Comparison of ENCODE assay signal across 15 cellular contexts in genomic region chr1:243507001-243507671, GRCh38.
DNase-seq lines count a peak whose midpoint lies in the region; ATAC-seq lines count a peak whose summit lies in the region.
"Had no signal": no experiment of that assay in that cellular context is flagged by ENCODE, and none has a peak within 500 bp of the region (broad histone marks: within the 10 kb centered on the region; RNA-seq: fewer than 3 reads in every experiment).

No MANE protein-coding gene starts in this region.

- H3K36me3 ChIP-seq in CD8-positive, alpha-beta memory T cell (ENCODE audit: insufficient read depth, low read length), result peaks cover 4% of the 10 kb centered on the region
- H3K36me3 ChIP-seq in aorta (ENCODE audit: control insufficient read depth in 1 of 2, insufficient read depth in 2 of 2, low read length in 1 of 2), result peaks cover 6 to 11% of the 10 kb centered on the region in 2 donors

- no peak overlapping the region for H3K4me3 ChIP-seq in CD8-positive, alpha-beta memory T cell (ENCODE audit: low read length)
- H3K4me3 ChIP-seq in aorta (ENCODE audit: low read length in 2 of 2), result no peak overlapping the region
- H3K4me3 ChIP-seq: SK-N-MC, smooth muscle cell, testis had no signal

- POLR2A ChIA-PET in CD8-positive, alpha-beta memory T cell (lab: Charles Lee), result no interaction called here
- POLR2A ChIA-PET in naive thymus-derived CD8-positive, alpha-beta T cell (lab: Charles Lee), result no interaction called here

- peaks cover 28% of the 10 kb centered on the region for H3K4me1 ChIP-seq in CD8-positive, alpha-beta memory T cell (ENCODE audit: insufficient read depth, low read length)
- no peaks in the 10 kb centered on the region for H3K4me1 ChIP-seq in aorta (ENCODE audit: control insufficient read depth in 1 of 2, insufficient read depth in 2 of 2, low read length in 2 of 2)
- H3K4me1 ChIP-seq: testis had no signal

- no peaks in the 10 kb centered on the region for H3K9me3 ChIP-seq in CD8-positive, alpha-beta memory T cell (ENCODE audit: low read length)
- H3K9me3 ChIP-seq in aorta (ENCODE audit: control insufficient read depth, low read length), result no peaks in the 10 kb centered on the region
- H3K9me3 ChIP-seq: testis had no signal

- H3K27ac ChIP-seq in CD8-positive, alpha-beta memory T cell (ENCODE audit: low read depth, low read length), result no peak overlapping the region
- H3K27ac ChIP-seq in caudate nucleus (ENCODE audit: low read depth, low read length), result peak overlapping the region; percentile 58
- H3K27ac ChIP-seq in aorta (ENCODE audit: low read depth in 1 of 2, low read length in 2 of 2), result no peak overlapping the region
- H3K27ac ChIP-seq: SK-N-MC, testis had no signal

- H3K9me3 Mint-ChIP-seq in CD8-positive, alpha-beta memory T cell, result no peaks in the 10 kb centered on the region
- H3K9me3 Mint-ChIP-seq in naive thymus-derived CD8-positive, alpha-beta T cell, result no peaks in the 10 kb centered on the region
- no peaks in the 10 kb centered on the region for H3K9me3 Mint-ChIP-seq in activated T-helper 1 cell treated with anti-CD3 and anti-CD28 coated beads, Interleukin-12 subunit alpha, Interleukin-12 subunit beta, Interleukin-2, Interleukin-4 antibody, amounts not matched to agents 30 ng/mL and 10 ng/mL and 1 ng/mL, durations not matched to agents 14 hours and 24 hours and 36 hours
- no peaks in the 10 kb centered on the region for H3K9me3 Mint-ChIP-seq in activated naive CD4-positive, alpha-beta T cell treated with anti-CD3 and anti-CD28 coated beads, Interleukin-2, amount 10 ng/mL, durations not matched to agents 7 days and 5 days
- H3K9me3 Mint-ChIP-seq: activated T-cell treated with anti-CD3 and anti-CD28 coated beads, Interleukin-2, amount 50 U/mL, for 24 hours; nephron had no signal

- DNase-seq in CD8-positive, alpha-beta memory T cell, result no peak
- peak; percentile 55 for DNase-seq in KBM-7
- peak in 3 of 61 donors; percentile 25 to 31 (median 26) for DNase-seq in caudate nucleus (lab: John Stamatoyannopoulos, UW)
- DNase-seq in naive thymus-derived CD8-positive, alpha-beta T cell, result no peak
- DNase-seq in HPDE6-E6E7 (ENCODE audit: extremely low spot score), result no peak
- no peak for DNase-seq in activated T-helper 1 cell treated with anti-CD3 and anti-CD28 coated beads, Interleukin-12 subunit alpha, Interleukin-12 subunit beta, Interleukin-2, Interleukin-4 antibody, amounts not matched to agents 30 ng/mL and 10 ng/mL and 1 ng/mL, durations not matched to agents 14 hours and 24 hours and 36 hours (ENCODE audit: low spot score)
- DNase-seq in activated naive CD4-positive, alpha-beta T cell treated with anti-CD3 and anti-CD28 coated beads, Interleukin-2, amount 10 ng/mL, durations not matched to agents 7 days and 5 days, result no peak
- no peak for DNase-seq in aorta
- DNase-seq: activated CD4-positive, CD25-positive, alpha-beta regulatory T cell treated with anti-CD3 and anti-CD28 coated beads, Interleukin-2, amount 50 U/mL, for 72 hours; activated T-cell treated with anti-CD3 and anti-CD28 coated beads, Interleukin-2, amount 50 U/mL, for 24 hours; NCI-H2029 treated with DMSO at 0.1 percent for 48 hours; testis had no signal

- H3K4me3 Mint-ChIP-seq in CD8-positive, alpha-beta memory T cell, result peak overlapping the region in 6 of 7 donors; percentile 10 to 80 (median 32)
- peak overlapping the region in 7 of 10 donors; percentile 5 to 80 (median 24) for H3K4me3 Mint-ChIP-seq in naive thymus-derived CD8-positive, alpha-beta T cell
- H3K4me3 Mint-ChIP-seq in activated T-helper 1 cell treated with anti-CD3 and anti-CD28 coated beads, Interleukin-12 subunit alpha, Interleukin-12 subunit beta, Interleukin-2, Interleukin-4 antibody, amounts not matched to agents 30 ng/mL and 10 ng/mL and 1 ng/mL, durations not matched to agents 14 hours and 24 hours and 36 hours, result no peak overlapping the region
- H3K4me3 Mint-ChIP-seq in activated naive CD4-positive, alpha-beta T cell treated with anti-CD3 and anti-CD28 coated beads, Interleukin-2, amount 10 ng/mL, durations not matched to agents 7 days and 5 days, result no peak overlapping the region
- H3K4me3 Mint-ChIP-seq: activated T-cell treated with anti-CD3 and anti-CD28 coated beads, Interleukin-2, amount 50 U/mL, for 24 hours; nephron had no signal

- in situ Hi-C loops in KBM-7 (cut with MboI; ENCODE audit: low pct_unique_long_range_greater_than_20kb, low sequenced_read_pairs), result no loop called here

- H3K27ac Mint-ChIP-seq in CD8-positive, alpha-beta memory T cell, result peak overlapping the region; percentile 26 to 81 (median 74)
- peak overlapping the region in 7 of 10 donors; percentile 42 to 85 (median 80) for H3K27ac Mint-ChIP-seq in naive thymus-derived CD8-positive, alpha-beta T cell
- no peak overlapping the region for H3K27ac Mint-ChIP-seq in activated T-helper 1 cell treated with anti-CD3 and anti-CD28 coated beads, Interleukin-12 subunit alpha, Interleukin-12 subunit beta, Interleukin-2, Interleukin-4 antibody, amounts not matched to agents 30 ng/mL and 10 ng/mL and 1 ng/mL, durations not matched to agents 14 hours and 24 hours and 36 hours
- H3K27ac Mint-ChIP-seq in activated naive CD4-positive, alpha-beta T cell treated with anti-CD3 and anti-CD28 coated beads, Interleukin-2, amount 10 ng/mL, durations not matched to agents 7 days and 5 days, result no peak overlapping the region
- H3K27ac Mint-ChIP-seq: nephron had no signal

- peaks cover 33 to 57% (median 36%) of the 10 kb centered on the region in 3 donors for H3K4me1 Mint-ChIP-seq in CD8-positive, alpha-beta memory T cell
- peaks cover 14 to 45% (median 41%) of the 10 kb centered on the region in 4 donors for H3K4me1 Mint-ChIP-seq in naive thymus-derived CD8-positive, alpha-beta T cell
- H3K4me1 Mint-ChIP-seq in activated T-helper 1 cell treated with anti-CD3 and anti-CD28 coated beads, Interleukin-12 subunit alpha, Interleukin-12 subunit beta, Interleukin-2, Interleukin-4 antibody, amounts not matched to agents 30 ng/mL and 10 ng/mL and 1 ng/mL, durations not matched to agents 14 hours and 24 hours and 36 hours (ENCODE audit: low read depth), result no peaks in the 10 kb centered on the region
- H3K4me1 Mint-ChIP-seq in activated naive CD4-positive, alpha-beta T cell treated with anti-CD3 and anti-CD28 coated beads, Interleukin-2, amount 10 ng/mL, durations not matched to agents 7 days and 5 days, result peaks cover 19% of the 10 kb centered on the region

- H3K27me3 Mint-ChIP-seq in CD8-positive, alpha-beta memory T cell, result peaks cover 0 to 2% of the 10 kb centered on the region in 2 donors
- no peaks in the 10 kb centered on the region for H3K27me3 Mint-ChIP-seq in naive thymus-derived CD8-positive, alpha-beta T cell
- peaks cover 1% of the 10 kb centered on the region for H3K27me3 Mint-ChIP-seq in activated T-helper 1 cell treated with anti-CD3 and anti-CD28 coated beads, Interleukin-12 subunit alpha, Interleukin-12 subunit beta, Interleukin-2, Interleukin-4 antibody, amounts not matched to agents 30 ng/mL and 10 ng/mL and 1 ng/mL, durations not matched to agents 14 hours and 24 hours and 36 hours (ENCODE audit: insufficient read depth)
- no peaks in the 10 kb centered on the region for H3K27me3 Mint-ChIP-seq in activated naive CD4-positive, alpha-beta T cell treated with anti-CD3 and anti-CD28 coated beads, Interleukin-2, amount 10 ng/mL, durations not matched to agents 7 days and 5 days
- H3K27me3 Mint-ChIP-seq: activated T-cell treated with anti-CD3 and anti-CD28 coated beads, Interleukin-2, amount 50 U/mL, for 24 hours had no signal

- no peaks in the 10 kb centered on the region for H3K27me3 ChIP-seq in CD8-positive, alpha-beta memory T cell (ENCODE audit: insufficient read depth, low read length, poor library complexity, severe bottlenecking)
- no peaks in the 10 kb centered on the region for H3K27me3 ChIP-seq in aorta (ENCODE audit: control insufficient read depth in 1 of 2, insufficient read depth in 2 of 2, low read length in 1 of 2)
- H3K27me3 ChIP-seq: testis had no signal

- peaks cover 19 to 64% (median 27%) of the 10 kb centered on the region in 3 donors for H3K36me3 Mint-ChIP-seq in CD8-positive, alpha-beta memory T cell
- peaks cover 5 to 58% (median 19%) of the 10 kb centered on the region in 3 donors for H3K36me3 Mint-ChIP-seq in naive thymus-derived CD8-positive, alpha-beta T cell
- peaks cover 8% of the 10 kb centered on the region for H3K36me3 Mint-ChIP-seq in activated T-helper 1 cell treated with anti-CD3 and anti-CD28 coated beads, Interleukin-12 subunit alpha, Interleukin-12 subunit beta, Interleukin-2, Interleukin-4 antibody, amounts not matched to agents 30 ng/mL and 10 ng/mL and 1 ng/mL, durations not matched to agents 14 hours and 24 hours and 36 hours (ENCODE audit: low read depth)
- peaks cover 12% of the 10 kb centered on the region for H3K36me3 Mint-ChIP-seq in activated naive CD4-positive, alpha-beta T cell treated with anti-CD3 and anti-CD28 coated beads, Interleukin-2, amount 10 ng/mL, durations not matched to agents 7 days and 5 days

- ATAC-seq in naive thymus-derived CD8-positive, alpha-beta T cell, result no peak
- no peak for ATAC-seq in aorta (ENCODE audit: low FRiP score)

- CTCF ChIA-PET in CD8-positive, alpha-beta memory T cell (lab: Charles Lee), result interaction anchor here (1.0 kb wide), 1 partner anchor 15 kb away, joined by 3 read pairs; no protein-coding TSS in a partner anchor
- CTCF ChIA-PET in activated naive CD4-positive, alpha-beta T cell treated with anti-CD3 and anti-CD28 coated beads, Interleukin-2, amount 10 ng/mL, durations not matched to agents 7 days and 5 days (lab: Charles Lee), result no interaction called here

- intact Hi-C loops in activated T-helper 1 cell treated with anti-CD3 and anti-CD28 coated beads, Interleukin-12 subunit alpha, Interleukin-12 subunit beta, Interleukin-2, Interleukin-4 antibody, amounts not matched to agents 30 ng/mL and 10 ng/mL and 1 ng/mL, durations not matched to agents 14 hours and 24 hours and 36 hours (cut with micrococcal nuclease), result no loop called here
- intact Hi-C loops in aorta (cut with DNase I), result no loop called here

- WGBS in aorta, 2 donors, result 75 to 83% methylated on average over 5 of the region's 5 CpGs

Comparison
In these comparisons a context has a peak if more than half of its experiments do, and no peak if none do; other contexts are left out.
1. H3K27ac Mint-ChIP-seq: peak in CD8-positive, alpha-beta memory T cell (8 of 8) and naive thymus-derived CD8-positive, alpha-beta T cell (7 of 10); none in activated T-helper 1 cell treated with anti-CD3 and anti-CD28 coated beads, Interleukin-12 subunit alpha, Interleukin-12 subunit beta, Interleukin-2, Interleukin-4 antibody, amounts not matched to agents 30 ng/mL and 10 ng/mL and 1 ng/mL, durations not matched to agents 14 hours and 24 hours and 36 hours (single experiment) and activated naive CD4-positive, alpha-beta T cell treated with anti-CD3 and anti-CD28 coated beads, Interleukin-2, amount 10 ng/mL, durations not matched to agents 7 days and 5 days (single experiment).
2. H3K4me3 Mint-ChIP-seq: peak in CD8-positive, alpha-beta memory T cell (6 of 7) and naive thymus-derived CD8-positive, alpha-beta T cell (7 of 10); none in activated T-helper 1 cell treated with anti-CD3 and anti-CD28 coated beads, Interleukin-12 subunit alpha, Interleukin-12 subunit beta, Interleukin-2, Interleukin-4 antibody, amounts not matched to agents 30 ng/mL and 10 ng/mL and 1 ng/mL, durations not matched to agents 14 hours and 24 hours and 36 hours (single experiment) and activated naive CD4-positive, alpha-beta T cell treated with anti-CD3 and anti-CD28 coated beads, Interleukin-2, amount 10 ng/mL, durations not matched to agents 7 days and 5 days (single experiment).